Comparison of ENCODE assay signal across 8 cellular contexts in the genomic region with DNA sequence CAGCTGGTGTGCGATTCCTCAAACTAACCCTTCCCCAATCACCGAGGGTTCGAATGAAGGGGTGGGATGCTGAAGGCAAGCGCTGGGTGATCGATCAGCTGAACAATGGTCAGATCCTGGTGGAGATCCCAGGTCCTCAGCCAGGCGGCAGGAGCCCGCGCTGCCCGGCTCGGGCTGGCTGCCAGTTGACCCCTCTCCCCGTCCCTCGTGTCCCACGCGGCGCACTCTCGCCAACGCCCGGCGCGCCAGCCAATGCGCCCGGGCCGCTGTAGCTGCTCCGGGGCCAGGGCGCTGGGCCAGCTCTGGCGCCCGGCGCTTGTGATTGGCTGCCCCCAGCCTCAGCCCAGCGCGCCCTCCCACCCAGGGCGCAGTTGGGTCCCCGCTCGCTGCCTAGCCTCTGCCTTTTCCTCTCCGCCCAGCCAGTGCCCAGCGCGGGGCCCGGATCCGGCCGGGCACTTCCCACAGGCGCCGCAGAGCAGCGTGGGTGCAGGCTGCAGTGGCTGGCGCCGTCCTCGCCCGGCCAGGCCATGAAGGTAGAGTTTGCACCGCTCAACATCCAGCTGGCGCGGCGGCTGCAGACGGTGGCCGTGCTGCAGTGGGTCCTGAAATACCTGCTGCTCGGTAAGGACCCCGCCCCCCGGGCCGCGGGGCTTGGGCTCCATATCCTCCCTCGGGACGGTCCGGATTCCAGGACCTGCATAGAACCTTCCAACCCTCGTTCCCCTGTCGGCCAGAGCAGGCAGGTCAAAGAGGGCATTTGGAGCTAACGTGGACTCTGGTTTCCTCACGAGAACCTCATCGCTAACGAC. TPM values are rescaled to one million over a fixed set of nuclear protein-coding genes. Genes with fewer than 3 reads are reported as not detected.
DNase-seq lines count a peak whose midpoint lies in the region; ATAC-seq and TF ChIP-seq lines count a peak whose summit lies in the region.

A gene with protein sequence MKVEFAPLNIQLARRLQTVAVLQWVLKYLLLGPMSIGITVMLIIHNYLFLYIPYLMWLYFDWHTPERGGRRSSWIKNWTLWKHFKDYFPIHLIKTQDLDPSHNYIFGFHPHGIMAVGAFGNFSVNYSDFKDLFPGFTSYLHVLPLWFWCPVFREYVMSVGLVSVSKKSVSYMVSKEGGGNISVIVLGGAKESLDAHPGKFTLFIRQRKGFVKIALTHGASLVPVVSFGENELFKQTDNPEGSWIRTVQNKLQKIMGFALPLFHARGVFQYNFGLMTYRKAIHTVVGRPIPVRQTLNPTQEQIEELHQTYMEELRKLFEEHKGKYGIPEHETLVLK (plus strand): TSS at position 400 of the 809 bp plus-strand sequence. CDS start 128 bp downstream, at position 528.

- no peak for TF ChIP-seq CTCF in upper lobe of right lung (IDR thresholded peaks at IDR 0.05)

- peaks cover 7% of the 10 kb centered on the region for H3K4me1 Mint-ChIP-seq in activated T-cell treated with anti-CD3 and anti-CD28 coated beads, Interleukin-2, amount 50 U/mL, for 4 hours (ENCODE audit: low read depth)

- H3K27me3 ChIP-seq in mucosa of rectum (ENCODE audit: control insufficient read depth in 2 of 2, insufficient read depth in 2 of 2, low read length in 2 of 2), result peaks cover 0 to 5% of the 10 kb centered on the region in 2 donors
- peaks cover 21% of the 10 kb centered on the region for H3K27me3 ChIP-seq in upper lobe of right lung

- intact Hi-C loops in upper lobe of right lung (cut with DNase I), result no loop called here

- peak within 1 kb of the TSS in 1 of 2 donors; percentile 47 for H3K9ac ChIP-seq in mucosa of rectum (ENCODE audit: low read depth in 1 of 2, low read length in 2 of 2)

- no peaks in the 10 kb centered on the region for H3K9me3 ChIP-seq in mucosa of rectum (ENCODE audit: control insufficient read depth in 2 of 2, low read length in 2 of 2)
- H3K9me3 ChIP-seq in upper lobe of right lung, result no peaks in the 10 kb centered on the region

- no peak for DNase-seq in activated T-cell treated with anti-CD3 and anti-CD28 coated beads, Interleukin-2, amount 50 U/mL, for 4 hours
- DNase-seq in activated T-cell treated with anti-CD3 and anti-CD28 coated beads, Interleukin-2, amount 50 U/mL, for 48 hours, result no peak
- peak; percentile 10 for DNase-seq in NCI-H82 treated with DMSO at 0.1 percent for 48 hours (lab: John Stamatoyannopoulos, UW; ENCODE audit: unreplicated experiment)
- peak; percentile 85 for DNase-seq in upper lobe of right lung
- no peak for DNase-seq in MV-4-11 (lab: John Stamatoyannopoulos, UW)
- DNase-seq in activated CD4-positive, alpha-beta T cell treated with anti-CD3 and anti-CD28 coated beads for 4 hours, result no peak

- no peak within 1 kb of the TSS for H3K27ac ChIP-seq in mucosa of rectum (ENCODE audit: low read depth in 2 of 2, low read length in 2 of 2)
- H3K27ac ChIP-seq in upper lobe of right lung, result peak within 1 kb of the TSS; percentile 47

- H3K36me3 Mint-ChIP-seq in activated T-cell treated with anti-CD3 and anti-CD28 coated beads, Interleukin-2, amount 50 U/mL, for 4 hours (ENCODE audit: insufficient read depth), result no peaks in the 10 kb centered on the region

- H3K36me3 ChIP-seq in mucosa of rectum (ENCODE audit: control insufficient read depth in 2 of 2, insufficient read depth in 2 of 2, low read length in 2 of 2) (no peaks in the 10 kb centered on the region), upper lobe of right lung (no peaks in the 10 kb centered on the region)

- H3K4me1 ChIP-seq in mucosa of rectum (ENCODE audit: control insufficient read depth in 2 of 2, insufficient read depth in 2 of 2, low read length in 2 of 2), result peaks cover 5 to 9% of the 10 kb centered on the region in 2 donors
- H3K4me1 ChIP-seq in upper lobe of right lung, result peaks cover 14% of the 10 kb centered on the region

- peaks cover 46% of the 10 kb centered on the region for H3K27me3 Mint-ChIP-seq in activated T-cell treated with anti-CD3 and anti-CD28 coated beads, Interleukin-2, amount 50 U/mL, for 4 hours (ENCODE audit: low read depth)

- H3K4me3 ChIP-seq in mucosa of rectum (ENCODE audit: low read length in 2 of 2) (peak within 1 kb of the TSS; percentile 56 to 61), upper lobe of right lung (peak within 1 kb of the TSS; percentile 49)

- peak within 1 kb of the TSS; percentile 45 for H3K4me3 Mint-ChIP-seq in activated T-cell treated with anti-CD3 and anti-CD28 coated beads, Interleukin-2, amount 50 U/mL, for 4 hours

- no peaks in the 10 kb centered on the region for H3K9me3 Mint-ChIP-seq in activated T-cell treated with anti-CD3 and anti-CD28 coated beads, Interleukin-2, amount 50 U/mL, for 4 hours

- peak; percentile 67 to 70 for ATAC-seq in activated T-cell treated with anti-CD3 and anti-CD28 coated beads, Interleukin-2, amount 50 U/mL, for 4 hours
- ATAC-seq in esophagus mucosa, result peak; percentile 65
- peak; percentile 92 for ATAC-seq in upper lobe of right lung

RNA-seq across cellular contexts. Expression of the gene that starts here (rescaled TPM):
- total RNA-seq in activated T-cell treated with anti-CD3 and anti-CD28 coated beads, Interleukin-2, amount 50 U/mL, for 4 hours, result not detected
- total RNA-seq in esophagus mucosa (not detected), upper lobe of right lung (2.2 TPM)

Comparison
In these comparisons a context has a peak if more than half of its experiments do, and no peak if none do; other contexts are left out.
1. Peak in ATAC-seq in activated T-cell treated with anti-CD3 and anti-CD28 coated beads, Interleukin-2, amount 50 U/mL, for 4 hours; RNA of the gene not detected or under 1 TPM.
2. Peak in ATAC-seq in esophagus mucosa; RNA of the gene not detected or under 1 TPM.
3. DNase-seq: peak in NCI-H82 treated with DMSO at 0.1 percent for 48 hours (single experiment) and upper lobe of right lung (single experiment); none in activated T-cell treated with anti-CD3 and anti-CD28 coated beads, Interleukin-2, amount 50 U/mL, for 4 hours (single experiment), activated T-cell treated with anti-CD3 and anti-CD28 coated beads, Interleukin-2, amount 50 U/mL, for 48 hours (0 of 2), MV-4-11 (single experiment) and activated CD4-positive, alpha-beta T cell treated with anti-CD3 and anti-CD28 coated beads for 4 hours (0 of 2).
4. Peak in every context shown above with its lines, with median percentiles within 50 percentile points of each other: ATAC-seq.